In genomic region chr16:24191876-24192402, GRCh38 we compare ENCODE assay signal across 21 cellular contexts.
DNase-seq lines count a peak whose midpoint lies in the region; ATAC-seq lines count a peak whose summit lies in the region.
"Had no signal": no experiment of that assay in that cellular context is flagged by ENCODE, and none has a peak within 500 bp of the region (broad histone marks: within the 10 kb centered on the region; RNA-seq: fewer than 3 reads in every experiment).

No MANE protein-coding gene starts in this region.

- H3K27me3 Mint-ChIP-seq in activated T-cell treated with anti-CD3 and anti-CD28 coated beads, Interleukin-2, amount 50 U/mL, for 72 hours (ENCODE audit: low read depth), result no peaks in the 10 kb centered on the region
- H3K27me3 Mint-ChIP-seq in T-helper 2 cell treated with Interferon-gamma antibody and Interleukin-4, amounts not matched to agents 5 μg/mL and 100 μg/mL, for 36 hours (ENCODE audit: low read depth), result no peaks in the 10 kb centered on the region
- H3K27me3 Mint-ChIP-seq in memory B cell, result no peaks in the 10 kb centered on the region
- H3K27me3 Mint-ChIP-seq in naive thymus-derived CD8-positive, alpha-beta T cell, result no peaks in the 10 kb centered on the region
- H3K27me3 Mint-ChIP-seq: B cell; CD8-positive, alpha-beta memory T cell had no signal

- peak; percentile 27 for DNase-seq in DMS153 (lab: John Stamatoyannopoulos, UW)
- DNase-seq in DMS153 treated with DMSO at 0.1 percent for 48 hours (lab: John Stamatoyannopoulos, UW; ENCODE audit: unreplicated experiment), result no peak
- DNase-seq in activated T-cell treated with anti-CD3 and anti-CD28 coated beads, Interleukin-2, amount 50 U/mL, for 72 hours, result peak in 1 of 2 donors; percentile 10
- no peak for DNase-seq in activated T-cell treated with anti-CD3 and anti-CD28 coated beads, Interleukin-2, amount 50 U/mL, for 1 hour
- no peak for DNase-seq in T-helper 2 cell treated with Interferon-gamma antibody and Interleukin-4, amounts not matched to agents 5 μg/mL and 100 μg/mL, for 36 hours (ENCODE audit: low spot score)
- DNase-seq in memory B cell (ENCODE audit: low spot score in 2 of 2), result no peak
- DNase-seq in midbrain (lab: John Stamatoyannopoulos, UW), result no peak
- no peak for DNase-seq in naive thymus-derived CD8-positive, alpha-beta T cell
- DNase-seq: CD8-positive, alpha-beta memory T cell; DMS 273 treated with DMSO at 0.1 percent for 48 hours; DND-41; HCEC 1CT; NCI-H1048; NCI-H1417; NCI-H1694; NCI-H2029 treated with DMSO at 0.1 percent for 48 hours; NCI-H446 treated with DMSO at 0.1 percent for 48 hours; NCI-H526 treated with DMSO at 0.1 percent for 48 hours; SHP77 had no signal

- H3K36me3 Mint-ChIP-seq in activated T-cell treated with anti-CD3 and anti-CD28 coated beads, Interleukin-2, amount 50 U/mL, for 72 hours (ENCODE audit: insufficient read depth in 2 of 2), result peaks cover 10 to 16% of the 10 kb centered on the region in 2 donors
- H3K36me3 Mint-ChIP-seq in T-helper 2 cell treated with Interferon-gamma antibody and Interleukin-4, amounts not matched to agents 5 μg/mL and 100 μg/mL, for 36 hours (ENCODE audit: low read depth), result peaks cover 39% of the 10 kb centered on the region
- peaks cover 48% of the 10 kb centered on the region for H3K36me3 Mint-ChIP-seq in memory B cell
- peaks cover 5 to 84% (median 19%) of the 10 kb centered on the region in 3 donors for H3K36me3 Mint-ChIP-seq in naive thymus-derived CD8-positive, alpha-beta T cell

- POLR2A ChIA-PET in naive thymus-derived CD8-positive, alpha-beta T cell (lab: Charles Lee), result no interaction called here

- H3K4me3 Mint-ChIP-seq in activated T-cell treated with anti-CD3 and anti-CD28 coated beads, Interleukin-2, amount 50 U/mL, for 72 hours, result peak overlapping the region; percentile 29 to 46
- H3K4me3 Mint-ChIP-seq in T-helper 2 cell treated with Interferon-gamma antibody and Interleukin-4, amounts not matched to agents 5 μg/mL and 100 μg/mL, for 36 hours, result no peak overlapping the region
- H3K4me3 Mint-ChIP-seq in memory B cell, result no peak overlapping the region
- no peak overlapping the region for H3K4me3 Mint-ChIP-seq in naive thymus-derived CD8-positive, alpha-beta T cell
- H3K4me3 Mint-ChIP-seq: B cell had no signal

- H3K4me1 Mint-ChIP-seq in activated T-cell treated with anti-CD3 and anti-CD28 coated beads, Interleukin-2, amount 50 U/mL, for 72 hours (ENCODE audit: low read depth), result peaks cover 49% of the 10 kb centered on the region
- H3K4me1 Mint-ChIP-seq in T-helper 2 cell treated with Interferon-gamma antibody and Interleukin-4, amounts not matched to agents 5 μg/mL and 100 μg/mL, for 36 hours (ENCODE audit: low read depth), result peaks cover 30% of the 10 kb centered on the region
- peaks cover 7% of the 10 kb centered on the region for H3K4me1 Mint-ChIP-seq in memory B cell
- peaks cover 0 to 16% (median 8%) of the 10 kb centered on the region in 4 donors for H3K4me1 Mint-ChIP-seq in naive thymus-derived CD8-positive, alpha-beta T cell

- H3K9me3 Mint-ChIP-seq in activated T-cell treated with anti-CD3 and anti-CD28 coated beads, Interleukin-2, amount 50 U/mL, for 72 hours, result no peaks in the 10 kb centered on the region
- no peaks in the 10 kb centered on the region for H3K9me3 Mint-ChIP-seq in T-helper 2 cell treated with Interferon-gamma antibody and Interleukin-4, amounts not matched to agents 5 μg/mL and 100 μg/mL, for 36 hours
- H3K9me3 Mint-ChIP-seq in memory B cell, result no peaks in the 10 kb centered on the region
- no peaks in the 10 kb centered on the region for H3K9me3 Mint-ChIP-seq in naive thymus-derived CD8-positive, alpha-beta T cell
- H3K9me3 Mint-ChIP-seq: CD8-positive, alpha-beta memory T cell had no signal

- ATAC-seq in activated T-cell treated with anti-CD3 and anti-CD28 coated beads, Interleukin-2, amount 50 U/mL, for 72 hours (replicated peaks in 1 of 2), result peak; percentile 64 to 76
- no peak for ATAC-seq in memory B cell (ENCODE audit: low read depth)
- no peak for ATAC-seq in naive thymus-derived CD8-positive, alpha-beta T cell
- ATAC-seq: Panc1 had no signal

- peak overlapping the region; percentile 68 for H3K27ac Mint-ChIP-seq in activated T-cell treated with anti-CD3 and anti-CD28 coated beads, Interleukin-2, amount 50 U/mL, for 72 hours
- H3K27ac Mint-ChIP-seq in T-helper 2 cell treated with Interferon-gamma antibody and Interleukin-4, amounts not matched to agents 5 μg/mL and 100 μg/mL, for 36 hours, result peak overlapping the region; percentile 17
- H3K27ac Mint-ChIP-seq in memory B cell, result peak overlapping the region; percentile 82
- H3K27ac Mint-ChIP-seq in naive thymus-derived CD8-positive, alpha-beta T cell, result no peak overlapping the region
- H3K27ac Mint-ChIP-seq: B cell had no signal

Comparison
In these comparisons a context has a peak if more than half of its experiments do, and no peak if none do; other contexts are left out.
1. ATAC-seq: peak in activated T-cell treated with anti-CD3 and anti-CD28 coated beads, Interleukin-2, amount 50 U/mL, for 72 hours (2 of 2); none in memory B cell (single experiment) and naive thymus-derived CD8-positive, alpha-beta T cell (0 of 2).
2. H3K27ac Mint-ChIP-seq: peak in activated T-cell treated with anti-CD3 and anti-CD28 coated beads, Interleukin-2, amount 50 U/mL, for 72 hours (single experiment), T-helper 2 cell treated with Interferon-gamma antibody and Interleukin-4, amounts not matched to agents 5 μg/mL and 100 μg/mL, for 36 hours (single experiment) and memory B cell (single experiment); none in naive thymus-derived CD8-positive, alpha-beta T cell (0 of 10).
3. H3K4me3 Mint-ChIP-seq: peak in activated T-cell treated with anti-CD3 and anti-CD28 coated beads, Interleukin-2, amount 50 U/mL, for 72 hours (2 of 2); none in T-helper 2 cell treated with Interferon-gamma antibody and Interleukin-4, amounts not matched to agents 5 μg/mL and 100 μg/mL, for 36 hours (single experiment), memory B cell (single experiment) and naive thymus-derived CD8-positive, alpha-beta T cell (0 of 10).